ENCODE assay signal across 19 cellular contexts in the genomic region with DNA sequence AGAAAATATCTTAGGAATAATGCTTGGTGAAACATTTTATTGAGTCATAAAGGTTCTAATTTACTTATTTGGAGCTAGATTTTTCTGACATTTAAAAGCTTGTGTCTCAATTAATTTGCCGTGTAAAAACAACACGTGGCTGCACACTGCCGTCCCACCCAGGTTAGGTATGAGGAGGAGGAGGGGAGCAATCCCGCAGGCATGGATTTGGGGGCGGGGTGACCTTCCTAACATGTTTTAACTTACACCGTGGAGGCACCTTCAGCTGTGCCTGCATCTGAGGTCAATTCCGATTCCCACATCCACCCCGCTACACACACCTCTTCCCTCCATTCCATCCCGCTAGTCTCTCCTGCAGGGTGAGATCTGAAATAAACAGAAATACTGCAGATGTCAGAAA. TPM values are rescaled to one million over a fixed set of nuclear protein-coding genes. Genes with fewer than 3 reads are reported as not detected.
"Had no signal": no experiment of that assay in that cellular context is flagged by ENCODE, and none has a peak within 500 bp of the region (broad histone marks: within the 10 kb centered on the region; RNA-seq: fewer than 3 reads in every experiment).

No MANE protein-coding gene starts in this region.

- DNase-seq: effector memory CD8-positive, alpha-beta T cell; gastrocnemius medialis; left colon; natural killer cell; nucleus accumbens; ovary; small intestine; stimulated activated CD4-positive, alpha-beta T cell treated with anti-CD3 and anti-CD28 coated beads, Interleukin-2, amount 100 ng/mL, for 48 hours; stimulated activated naive CD8-positive, alpha-beta T cell treated with anti-CD3 and anti-CD28 coated beads, Interleukin-15, Interleukin-2, amounts not matched to agents 100 U/mL and 50 U/mL, for 24 hours; thyroid gland; upper lobe of left lung; uterus had no signal

- ATAC-seq: effector memory CD8-positive, alpha-beta T cell; gastrocnemius medialis; left colon; natural killer cell; right cardiac atrium; stimulated activated naive CD8-positive, alpha-beta T cell treated with anti-CD3 and anti-CD28 coated beads, Interleukin-15, Interleukin-2, amounts not matched to agents 100 U/mL and 50 U/mL, for 24 hours had no signal

RNA-seq across cellular contexts. Expression of a gene that starts 28.5 kb away (rescaled TPM):
- total RNA-seq: fibroblast of villous mesenchyme, kidney epithelial cell, mesothelial cell of epicardium, mucosa of gallbladder, myocyte, neural crest cell, right cardiac atrium, thyroid gland, uterus had no signal
